15 cellular contexts compared by ENCODE assay signal in genomic region chr1:61839702-61840101, GRCh38.
A peak's percentile ranks its signal among the peaks of the same experiment; 100 is the strongest.
DNase-seq lines count a peak whose midpoint lies in the region; ATAC-seq and TF ChIP-seq lines count a peak whose summit lies in the region.
"Had no signal": no experiment of that assay in that cellular context is flagged by ENCODE, and none has a peak within 500 bp of the region (broad histone marks: within the 10 kb centered on the region; RNA-seq: fewer than 3 reads in every experiment).

No MANE protein-coding gene starts in this region.

- H3K9me3 Mint-ChIP-seq in mesothelial cell of epicardium = peaks cover 1% of the 10 kb centered on the region
- H3K9me3 Mint-ChIP-seq in natural killer cell treated with Interleukin-12 subunit alpha and Interleukin-12 subunit beta and Interleukin-15 and Interleukin-18, amount 100 ng/mL, for 72 hours = no peaks in the 10 kb centered on the region
- H3K9me3 Mint-ChIP-seq: CD4-positive, CD25-positive, alpha-beta regulatory T cell had no signal

- TF ChIP-seq CTCF in PC-9 (conservative IDR thresholded peaks at IDR 0.05) (no peak), mesothelial cell of epicardium (IDR thresholded peaks at IDR 0.05; ENCODE audit: unreplicated experiment) (no peak)

- H3K36me3 ChIP-seq in PC-9 (ENCODE audit: low read depth) = peaks cover 34% of the 10 kb centered on the region
- H3K36me3 ChIP-seq: neural progenitor cell, WERI-Rb-1 had no signal

- no peaks in the 10 kb centered on the region; the same call in 1 of the 2 replicates for H3K9me3 ChIP-seq in PC-9 (ENCODE audit: insufficient read depth, low read depth)

- H3K4me3 Mint-ChIP-seq in mesothelial cell of epicardium = no peak overlapping the region
- H3K4me3 Mint-ChIP-seq in natural killer cell treated with Interleukin-12 subunit alpha and Interleukin-12 subunit beta and Interleukin-15 and Interleukin-18, amount 100 ng/mL, for 72 hours = no peak overlapping the region
- H3K4me3 Mint-ChIP-seq: CD4-positive, CD25-positive, alpha-beta regulatory T cell; neural progenitor cell had no signal

- BruUV-seq in PC-9 (replicated peaks; lab: Mats Ljungman, UMichigan) = no TSS peak

- peak; percentile 30 for DNase-seq in AG20443 (ENCODE audit: low spot score)
- peak in 1 of 2 experiments; percentile 70 for DNase-seq in PC-9
- peak; percentile 28 for DNase-seq in dermis blood vessel endothelial cell
- no peak for DNase-seq in mesothelial cell of epicardium (ENCODE audit: low spot score in 2 of 2, unreplicated experiment in 2 of 2)
- no peak for DNase-seq in GM19240 (ENCODE audit: insufficient read length, low spot score)
- no peak for DNase-seq in erythroblast (lab: John Stamatoyannopoulos, UW)
- no peak for DNase-seq in natural killer cell treated with Interleukin-12 subunit alpha and Interleukin-12 subunit beta and Interleukin-15 and Interleukin-18, amount 100 ng/mL, for 72 hours (ENCODE audit: low spot score)
- DNase-seq: anterior cingulate cortex; CD4-positive, CD25-positive, alpha-beta regulatory T cell; left cardiac atrium; NCI-H1436 treated with DMSO at 0.1 percent for 48 hours; NCI-H526 treated with DMSO at 0.1 percent for 48 hours; WERI-Rb-1 had no signal

- ATAC-seq in natural killer cell treated with Interleukin-12 subunit alpha and Interleukin-12 subunit beta and Interleukin-15 and Interleukin-18, amount 100 ng/mL, for 72 hours = no peak
- ATAC-seq in GM21786 (IDR thresholded peaks at IDR 0.05; ENCODE audit: unreplicated experiment) = no peak

- H3K36me3 Mint-ChIP-seq in mesothelial cell of epicardium = peaks cover 7% of the 10 kb centered on the region
- no peaks in the 10 kb centered on the region for H3K36me3 Mint-ChIP-seq in natural killer cell treated with Interleukin-12 subunit alpha and Interleukin-12 subunit beta and Interleukin-15 and Interleukin-18, amount 100 ng/mL, for 72 hours

- peaks cover 24% of the 10 kb centered on the region for H3F3A ChIP-seq in PC-9 (ENCODE audit: insufficient read depth, low read depth)

- POLR2A ChIA-PET in PC-9 (lab: Charles Lee; ENCODE audit: unreplicated experiment) = interaction anchor here (0.6 to 0.7 kb wide), 2 partner anchors 178 to 401 kb away, joined by 3 to 4 read pairs; no protein-coding TSS in a partner anchor

- no peak for TF ChIP-seq POLR2A in erythroblast (IDR thresholded peaks at IDR 0.05; ENCODE audit: low read length)

- peak overlapping the region; percentile 61 for H3K27ac ChIP-seq in PC-9
- H3K27ac ChIP-seq: neural progenitor cell, WERI-Rb-1 had no signal

- H3K79me2 ChIP-seq in PC-9 (ENCODE audit: low read depth) = peaks cover 4% of the 10 kb centered on the region; the same call in 1 of the 2 replicates

- peaks cover 55% of the 10 kb centered on the region for H3K4me1 Mint-ChIP-seq in mesothelial cell of epicardium
- H3K4me1 Mint-ChIP-seq in natural killer cell treated with Interleukin-12 subunit alpha and Interleukin-12 subunit beta and Interleukin-15 and Interleukin-18, amount 100 ng/mL, for 72 hours (ENCODE audit: low read depth in 2 of 2) = no peaks in the 10 kb centered on the region

- H3K27ac Mint-ChIP-seq in mesothelial cell of epicardium = peak overlapping the region; percentile 84
- no peak overlapping the region for H3K27ac Mint-ChIP-seq in natural killer cell treated with Interleukin-12 subunit alpha and Interleukin-12 subunit beta and Interleukin-15 and Interleukin-18, amount 100 ng/mL, for 72 hours
- H3K27ac Mint-ChIP-seq: CD4-positive, CD25-positive, alpha-beta regulatory T cell; neural progenitor cell had no signal

- no peak overlapping the region for H3K4me3 ChIP-seq in PC-9
- H3K4me3 ChIP-seq: neural progenitor cell had no signal

- no peaks in the 10 kb centered on the region for H3K27me3 Mint-ChIP-seq in mesothelial cell of epicardium (ENCODE audit: low read depth)
- no peaks in the 10 kb centered on the region for H3K27me3 Mint-ChIP-seq in natural killer cell treated with Interleukin-12 subunit alpha and Interleukin-12 subunit beta and Interleukin-15 and Interleukin-18, amount 100 ng/mL, for 72 hours
- H3K27me3 Mint-ChIP-seq: CD4-positive, CD25-positive, alpha-beta regulatory T cell had no signal

- H3K4me2 ChIP-seq in PC-9 = peak overlapping the region; percentile 35
- H3K4me2 ChIP-seq: neural progenitor cell had no signal

- CTCF ChIA-PET in PC-9 (lab: Charles Lee) = no interaction called here

- H3K4me1 ChIP-seq in PC-9 (replicated peaks; ENCODE audit: insufficient read depth) = peaks cover 22% of the 10 kb centered on the region

- intact Hi-C loops in PC-9 (cut with micrococcal nuclease; ENCODE audit: unreplicated experiment) = no loop called here

- H3K9me2 ChIP-seq in PC-9 (ENCODE audit: insufficient read depth) = no peaks in the 10 kb centered on the region

- H3K27me3 ChIP-seq in PC-9 (ENCODE audit: insufficient read depth, low read depth) = no peaks in the 10 kb centered on the region
- H3K27me3 ChIP-seq: neural progenitor cell had no signal

- no peak overlapping the region for H2AFZ ChIP-seq in PC-9
- H2AFZ ChIP-seq: neural progenitor cell had no signal

- H4K20me1 ChIP-seq in PC-9 (ENCODE audit: insufficient read depth) = 0 out of 2 replicates have a peak, but pooled peaks cover 6% of the 10 kb centered on the region

Comparison
In these comparisons a context has a peak if more than half of its experiments do, and no peak if none do; other contexts are left out.
1. DNase-seq: peak in AG20443 (single experiment) and dermis blood vessel endothelial cell (single experiment); none in mesothelial cell of epicardium (0 of 2), GM19240 (single experiment), erythroblast (0 of 2) and natural killer cell treated with Interleukin-12 subunit alpha and Interleukin-12 subunit beta and Interleukin-15 and Interleukin-18, amount 100 ng/mL, for 72 hours (single experiment).